In genomic region chr10:71191019-71191418, GRCh38 we compare ENCODE assay signal across 27 cellular contexts. TPM values are rescaled to one million over a fixed set of nuclear protein-coding genes. Genes with fewer than 3 reads are reported as not detected.
"Had no signal": no experiment of that assay in that cellular context is flagged by ENCODE, and none has a peak within 500 bp of the region (broad histone marks: within the 10 kb centered on the region; RNA-seq: fewer than 3 reads in every experiment).

No MANE protein-coding gene starts in this region.

- H3K9me3 ChIP-seq: ascending aorta had no signal

- H3K27ac Mint-ChIP-seq: activated B cell treated with CpG ODN at 0.5 μM for 24 hours; activated CD8-positive, alpha-beta T cell treated with anti-CD3 and anti-CD28 coated beads for 36 hours; activated naive CD8-positive, alpha-beta T cell treated with anti-CD3 and anti-CD28 coated beads, Interleukin-2, amount 10 ng/mL, durations not matched to agents 7 days and 5 days; activated T-helper 17 cell treated with anti-CD3 and anti-CD28 coated beads, Interleukin-2, amount 50 U/mL, for 72 hours; T-cell; T-helper 1 cell treated with Interleukin-12 subunit alpha and Interleukin-12 subunit beta and Interleukin-4 antibody, amounts not matched to agents 30 μg/mL and 1 μg/mL, for 36 hours; T-helper 2 cell treated with Interferon-gamma antibody and Interleukin-4, amounts not matched to agents 5 μg/mL and 100 μg/mL, for 36 hours had no signal

- H3K4me3 Mint-ChIP-seq: activated B cell treated with CpG ODN at 0.5 μM for 24 hours; activated CD8-positive, alpha-beta T cell treated with anti-CD3 and anti-CD28 coated beads for 36 hours; activated naive CD8-positive, alpha-beta T cell treated with anti-CD3 and anti-CD28 coated beads, Interleukin-2, amount 10 ng/mL, durations not matched to agents 7 days and 5 days; activated T-cell treated with anti-CD3 and anti-CD28 coated beads, Interleukin-2, amount 50 U/mL, for 4 hours; activated T-helper 17 cell treated with anti-CD3 and anti-CD28 coated beads, Interleukin-2, amount 50 U/mL, for 72 hours; brain; central memory CD8-positive, alpha-beta T cell; T-cell; T-helper 1 cell treated with Interleukin-12 subunit alpha and Interleukin-12 subunit beta and Interleukin-4 antibody, amounts not matched to agents 30 μg/mL and 1 μg/mL, for 36 hours; T-helper 2 cell treated with Interferon-gamma antibody and Interleukin-4, amounts not matched to agents 5 μg/mL and 100 μg/mL, for 36 hours had no signal

- ATAC-seq: activated CD4-positive, CD25-positive, alpha-beta regulatory T cell treated with anti-CD3 and anti-CD28 coated beads, Interleukin-2, amount 50 U/mL, for 24 hours; activated CD8-positive, alpha-beta T cell treated with anti-CD3 and anti-CD28 coated beads for 36 hours; activated naive CD4-positive, alpha-beta T cell treated with anti-CD3 and anti-CD28 coated beads, Interleukin-2, amount 50 U/mL, for 72 hours; activated T-cell treated with anti-CD3 and anti-CD28 coated beads, Interleukin-2, amount 50 U/mL, for 4 hours; activated T-helper 17 cell treated with anti-CD3 and anti-CD28 coated beads, Interleukin-2, amount 50 U/mL, for 72 hours; esophagus mucosa; T-cell had no signal

- DNase-seq: activated B cell treated with CpG ODN at 0.5 μM for 24 hours; activated CD4-positive, alpha-beta T cell treated with anti-CD3 and anti-CD28 coated beads for 48 hours; activated CD4-positive, alpha-beta T cell treated with anti-CD3 and anti-CD28 coated beads, Interleukin-2, amount 50 U/mL, for 1 hour; activated CD4-positive, alpha-beta T cell treated with anti-CD3 and anti-CD28 coated beads, Interleukin-2, amount 50 U/mL, for 48 hours; activated CD8-positive, alpha-beta memory T cell treated with anti-CD3 and anti-CD28 coated beads for 24 hours; activated CD8-positive, alpha-beta T cell treated with anti-CD3 and anti-CD28 coated beads for 36 hours; activated effector memory CD4-positive, alpha-beta T cell treated with Interleukin-2 at 50 U/mL for 16 hours; activated gamma-delta T cell treated with Interleukin-2 at 50 U/mL for 16 hours; activated naive CD4-positive, alpha-beta T cell treated with Interleukin-2 at 50 U/mL for 16 hours; activated naive CD8-positive, alpha-beta T cell treated with anti-CD3 and anti-CD28 coated beads, Interleukin-2, amount 10 ng/mL, durations not matched to agents 7 days and 5 days; activated T-cell treated with anti-CD3 and anti-CD28 coated beads, Interleukin-2, amount 50 U/mL, for 4 hours; effector CD8-positive, alpha-beta T cell; foreskin fibroblast; T-cell; T1000; WERI-Rb-1 had no signal

- H3K4me1 Mint-ChIP-seq: activated B cell treated with CpG ODN at 0.5 μM for 24 hours; activated naive CD8-positive, alpha-beta T cell treated with anti-CD3 and anti-CD28 coated beads, Interleukin-2, amount 10 ng/mL, durations not matched to agents 7 days and 5 days; activated T-helper 17 cell treated with anti-CD3 and anti-CD28 coated beads, Interleukin-2, amount 50 U/mL, for 72 hours; central memory CD8-positive, alpha-beta T cell; T-cell had no signal

- H3K36me3 Mint-ChIP-seq: activated naive CD4-positive, alpha-beta T cell treated with anti-CD3 and anti-CD28 coated beads, Interleukin-2, amount 50 U/mL, for 72 hours; activated naive CD8-positive, alpha-beta T cell treated with anti-CD3 and anti-CD28 coated beads, Interleukin-2, amount 10 ng/mL, durations not matched to agents 7 days and 5 days; brain; T-cell had no signal

- H3K36me3 ChIP-seq: ascending aorta, breast epithelium, cardiac muscle cell, WERI-Rb-1 had no signal

- H3K4me3 ChIP-seq: ascending aorta, breast epithelium, cardiac muscle cell had no signal

- H3K9me3 Mint-ChIP-seq: activated B cell treated with CpG ODN at 0.5 μM for 24 hours; activated CD8-positive, alpha-beta T cell treated with anti-CD3 and anti-CD28 coated beads for 36 hours; activated naive CD8-positive, alpha-beta T cell treated with anti-CD3 and anti-CD28 coated beads, Interleukin-2, amount 10 ng/mL, durations not matched to agents 7 days and 5 days; activated T-cell treated with anti-CD3 and anti-CD28 coated beads, Interleukin-2, amount 50 U/mL, for 4 hours; central memory CD8-positive, alpha-beta T cell; T-cell; T-helper 2 cell treated with Interferon-gamma antibody and Interleukin-4, amounts not matched to agents 5 μg/mL and 100 μg/mL, for 36 hours had no signal

- H3K27me3 Mint-ChIP-seq: activated CD8-positive, alpha-beta T cell treated with anti-CD3 and anti-CD28 coated beads for 36 hours had no signal

- H3K4me1 ChIP-seq: ascending aorta, breast epithelium had no signal

- H3K27me3 ChIP-seq: ascending aorta, breast epithelium, cardiac muscle cell had no signal

- H3K27ac ChIP-seq: ascending aorta, breast epithelium, cardiac muscle cell, WERI-Rb-1 had no signal

RNA-seq across cellular contexts. Expression of gene UNC5B, which starts 21.4 kb away (rescaled TPM):
- total RNA-seq: activated B cell treated with CpG ODN at 0.5 μM for 24 hours; activated naive CD4-positive, alpha-beta T cell treated with anti-CD3 and anti-CD28 coated beads, Interleukin-2, amount 50 U/mL, for 72 hours had no signal
